Comparison of ENCODE assay signal across 1 cellular context in the genomic region with DNA sequence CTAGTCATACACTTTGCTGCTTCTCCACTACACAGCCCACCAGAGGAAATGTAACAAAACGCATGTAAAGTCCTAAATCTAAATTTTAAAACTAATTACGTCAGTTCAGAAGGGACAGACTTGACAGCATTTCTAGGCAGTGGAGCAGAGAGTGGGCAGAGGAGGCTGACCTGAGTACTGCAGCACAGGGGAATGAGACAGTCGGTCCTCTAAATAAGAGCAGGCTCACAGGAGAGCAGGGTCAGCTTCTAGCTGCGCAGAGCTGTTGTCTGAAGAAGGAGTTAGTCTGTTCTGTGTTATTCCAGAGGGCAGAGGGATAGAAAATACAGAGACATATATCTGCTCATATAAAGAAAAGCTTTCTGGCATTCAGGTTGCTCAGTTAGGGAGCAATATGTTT.
TF ChIP-seq lines count a peak whose summit lies in the region.

No MANE protein-coding gene starts in this region.

TF ChIP-seq in SK-N-SH treated with all-trans-retinoic acid at 6 μM for 48 hours, 23 proteins besides CTCF, POLR2A, EP300 and RAD21 (continued from another document):
- TF ChIP-seq PATZ1 (CRISPR knock-in tag; IDR thresholded peaks at IDR 0.05; ENCODE audit: borderline replicate concordance) (no peak), BACH2 (CRISPR knock-in tag; IDR thresholded peaks at IDR 0.05; ENCODE audit: borderline replicate concordance) (no peak), SNAI2 (CRISPR knock-in tag; IDR thresholded peaks at IDR 0.05) (no peak), ZFP3 (CRISPR knock-in tag; IDR thresholded peaks at IDR 0.05) (no peak), ZNF8 (CRISPR knock-in tag; IDR thresholded peaks at IDR 0.05) (no peak), ZC3H10 (CRISPR knock-in tag; IDR thresholded peaks at IDR 0.05) (no peak), RARB (CRISPR knock-in tag; IDR thresholded peaks at IDR 0.05) (no peak), ZNF70 (CRISPR knock-in tag; IDR thresholded peaks at IDR 0.05) (no peak), TCF4 (CRISPR knock-in tag; IDR thresholded peaks at IDR 0.05; ENCODE audit: borderline replicate concordance) (no peak)
